Comparison of ENCODE assay signal across 32 cellular contexts in the genomic region with DNA sequence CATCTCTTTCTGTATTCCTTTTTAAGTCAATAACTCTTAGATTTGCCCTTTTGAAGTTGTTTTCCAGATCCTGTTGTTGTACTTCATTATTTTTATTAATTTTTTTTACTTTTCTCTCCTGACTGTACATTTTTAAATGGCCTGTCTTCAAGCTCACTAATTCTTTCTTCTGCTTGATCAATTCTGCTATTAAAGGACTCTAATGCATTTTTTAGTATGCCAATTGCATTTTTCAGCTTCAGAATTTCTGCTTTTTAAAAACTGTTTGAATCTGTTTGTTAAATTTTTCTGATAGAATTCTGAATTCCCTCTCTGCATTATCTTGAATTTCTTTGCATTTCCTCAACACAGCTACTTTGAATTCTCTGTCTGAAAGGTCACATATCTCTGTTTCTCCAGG. TPM values are rescaled to one million over a fixed set of nuclear protein-coding genes. Genes with fewer than 3 reads are reported as not detected.
"Had no signal": no experiment of that assay in that cellular context is flagged by ENCODE, and none has a peak within 500 bp of the region (broad histone marks: within the 10 kb centered on the region; RNA-seq: fewer than 3 reads in every experiment).

No MANE protein-coding gene starts in this region.

- H3K27ac ChIP-seq: stomach, suprapubic skin, testis, thoracic aorta, thyroid gland, tibial artery, tibial nerve, transverse colon, upper lobe of left lung, upper lobe of right lung, uterus, vagina had no signal

- H3K36me3 ChIP-seq: stomach, suprapubic skin, thoracic aorta, thyroid gland, tibial artery, tibial nerve, transverse colon, upper lobe of left lung, upper lobe of right lung, uterus, vagina had no signal

- H3K9me3 ChIP-seq: testis, thyroid gland, transverse colon, upper lobe of right lung, uterus, vagina had no signal

- H3K36me3 Mint-ChIP-seq: stimulated activated effector memory CD8-positive, alpha-beta T cell treated with anti-CD3 and anti-CD28 coated beads, Interleukin-12 subunit alpha, Interleukin-12 subunit beta, amount 100 ng/mL, for 72 hours; stimulated activated naive B cell treated with anti-CD40 and anti-IgM and Interleukin-4, amounts not matched to agents 10 μg/mL and 1 μg/mL and 100 μg/mL, for 72 hours; type B pancreatic cell had no signal

- H3K4me1 ChIP-seq: stomach, suprapubic skin, testis, thyroid gland, tibial artery, tibial nerve, transverse colon, upper lobe of left lung, upper lobe of right lung, uterus, vagina had no signal

- H3K9me3 Mint-ChIP-seq: type B pancreatic cell had no signal

- H3K4me3 ChIP-seq: stomach, suprapubic skin, testis, thoracic aorta, thyroid gland, tibial artery, tibial nerve, transverse colon, upper lobe of left lung, upper lobe of right lung, uterus, vagina had no signal

- FAIRE-seq: urothelium cell line had no signal

- H3K27me3 ChIP-seq: stomach, suprapubic skin, testis, thyroid gland, tibial artery, tibial nerve, transverse colon, upper lobe of left lung, upper lobe of right lung, uterus, vagina had no signal

- H3K27ac Mint-ChIP-seq: stimulated activated effector memory CD8-positive, alpha-beta T cell treated with anti-CD3 and anti-CD28 coated beads, Interleukin-12 subunit alpha, Interleukin-12 subunit beta, amount 100 ng/mL, for 72 hours; stimulated activated memory B cell treated with anti-CD40 and anti-IgM and Interleukin-4, amounts not matched to agents 10 μg/mL and 1 μg/mL and 100 μg/mL, for 72 hours; stimulated activated naive B cell treated with anti-CD40 and anti-IgM and Interleukin-4, amounts not matched to agents 10 μg/mL and 1 μg/mL and 100 μg/mL, for 72 hours; stimulated activated naive CD8-positive, alpha-beta T cell treated with anti-CD3 and anti-CD28 coated beads, Interleukin-15, amount 100 ng/mL, for 72 hours; stimulated activated naive CD8-positive, alpha-beta T cell treated with anti-CD3 and anti-CD28 coated beads, Interleukin-15, Interleukin-2, amounts not matched to agents 100 ng/mL and 50 ng/mL, for 24 hours; type B pancreatic cell had no signal

- H3K4me1 Mint-ChIP-seq: stimulated activated memory B cell treated with anti-CD40 and anti-IgM and Interleukin-4, amounts not matched to agents 10 μg/mL and 1 μg/mL and 100 μg/mL, for 72 hours; stimulated activated naive B cell treated with anti-CD40 and anti-IgM and Interleukin-4, amounts not matched to agents 10 μg/mL and 1 μg/mL and 100 μg/mL, for 72 hours had no signal

- DNase-seq: stimulated activated CD4-positive, alpha-beta T cell treated with anti-CD3 and anti-CD28 coated beads, Interleukin-4, amount 100 ng/mL, for 1 hour; stimulated activated CD4-positive, alpha-beta T cell treated with anti-CD3 and anti-CD28 coated beads, Interleukin-4, amount 100 ng/mL, for 4 hours; stimulated activated CD8-positive, alpha-beta memory T cell treated with anti-CD3 and anti-CD28 coated beads, Interleukin-4, amount 100 ng/mL, for 48 hours; stimulated activated naive B cell treated with anti-CD40 and anti-IgM and Interleukin-4, amounts not matched to agents 10 μg/mL and 1 μg/mL and 100 μg/mL, for 72 hours; stimulated activated naive CD4-positive, alpha-beta T cell; stimulated activated naive CD4-positive, alpha-beta T cell treated with Interleukin-2 at 50 U/mL for 16 hours; stimulated activated naive CD8-positive, alpha-beta T cell treated with anti-CD3 and anti-CD28 coated beads, Interleukin-15, Interleukin-2, amounts not matched to agents 100 U/mL and 50 U/mL, for 24 hours; stomach; substantia nigra; testis; thyroid gland; tibial artery; transverse colon; trophoblast cell; upper lobe of left lung; upper lobe of right lung; uterus had no signal

- H3K27me3 Mint-ChIP-seq: stimulated activated memory B cell treated with anti-CD40 and anti-IgM and Interleukin-4, amounts not matched to agents 10 μg/mL and 1 μg/mL and 100 μg/mL, for 72 hours; stimulated activated naive B cell treated with anti-CD40 and anti-IgM and Interleukin-4, amounts not matched to agents 10 μg/mL and 1 μg/mL and 100 μg/mL, for 72 hours; stimulated activated naive CD8-positive, alpha-beta T cell treated with anti-CD3 and anti-CD28 coated beads, Interleukin-15, amount 100 ng/mL, for 72 hours; type B pancreatic cell had no signal

- ATAC-seq: stimulated activated naive CD8-positive, alpha-beta T cell treated with anti-CD3 and anti-CD28 coated beads, Interleukin-15, Interleukin-2, amounts not matched to agents 100 U/mL and 50 U/mL, for 24 hours; upper lobe of right lung had no signal

- H3K4me3 Mint-ChIP-seq: stimulated activated effector memory CD8-positive, alpha-beta T cell treated with anti-CD3 and anti-CD28 coated beads, Interleukin-12 subunit alpha, Interleukin-12 subunit beta, amount 100 ng/mL, for 72 hours; stimulated activated memory B cell treated with anti-CD40 and anti-IgM and Interleukin-4, amounts not matched to agents 10 μg/mL and 1 μg/mL and 100 μg/mL, for 72 hours; stimulated activated naive B cell treated with anti-CD40 and anti-IgM and Interleukin-4, amounts not matched to agents 10 μg/mL and 1 μg/mL and 100 μg/mL, for 72 hours; stimulated activated naive CD8-positive, alpha-beta T cell treated with anti-CD3 and anti-CD28 coated beads, Interleukin-15, amount 100 ng/mL, for 72 hours; stimulated activated naive CD8-positive, alpha-beta T cell treated with anti-CD3 and anti-CD28 coated beads, Interleukin-15, Interleukin-2, amounts not matched to agents 100 ng/mL and 50 ng/mL, for 24 hours; type B pancreatic cell had no signal

RNA-seq across cellular contexts. Expression of gene OR5K4, which starts 5.6 kb away (rescaled TPM):
- total RNA-seq: stomach, subcutaneous adipose tissue, suprapubic skin, temporal lobe, testis, thoracic aorta, thyroid gland, tibial nerve, transverse colon, upper lobe of left lung, upper lobe of right lung, ureter, urinary bladder, uterus, vagina had no signal
- polyA plus RNA-seq: stomach, thymus, urinary bladder had no signal

RNA-seq across cellular contexts. Expression of gene OR5K3, which starts 31.2 kb away (rescaled TPM):
- total RNA-seq: stomach, subcutaneous adipose tissue, suprapubic skin, temporal lobe, testis, thoracic aorta, thyroid gland, tibial nerve, transverse colon, upper lobe of left lung, upper lobe of right lung, ureter, urinary bladder, uterus, vagina had no signal
- polyA plus RNA-seq: stomach, thymus, urinary bladder had no signal
